Comparison of ENCODE assay signal across 7 cellular contexts in genomic region chr4:9454284-9454683, GRCh38. TPM values are rescaled to one million over a fixed set of nuclear protein-coding genes. Genes with fewer than 3 reads are reported as not detected.
"Had no signal": no experiment of that assay in that cellular context is flagged by ENCODE, and none has a peak within 500 bp of the region (broad histone marks: within the 10 kb centered on the region; RNA-seq: fewer than 3 reads in every experiment).

No MANE protein-coding gene starts in this region.

RNA-seq across cellular contexts. Expression of gene DEFB131A, which starts 10.1 kb away (rescaled TPM):
- total RNA-seq: GM23248, GM23338, H1, H4, H7, H9, HFFc6 had no signal
- polyA plus RNA-seq: GM23248, GM23338, H1 had no signal
